Comparison of ENCODE assay signal across 16 cellular contexts in the genomic region with DNA sequence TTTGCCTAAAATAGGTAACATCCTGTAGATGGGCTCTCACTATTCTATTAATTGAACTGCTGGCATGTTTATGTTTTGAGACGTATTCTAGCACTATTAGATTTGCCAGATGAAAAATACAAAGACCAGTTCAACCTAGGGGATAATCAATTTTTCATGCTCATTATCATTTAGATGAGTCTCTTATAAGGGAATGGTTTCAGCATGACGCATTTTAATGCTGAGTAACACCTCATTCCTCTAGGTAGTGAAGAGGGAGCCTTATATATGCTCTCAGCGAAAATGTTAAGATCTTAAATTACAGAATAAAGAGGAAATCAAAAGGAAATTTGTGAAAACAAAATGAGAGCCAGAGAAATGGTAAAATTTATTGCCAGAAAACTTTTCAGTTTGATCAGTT.
DNase-seq lines count a peak whose midpoint lies in the region; ATAC-seq and TF ChIP-seq lines count a peak whose summit lies in the region.
"Had no signal": no experiment of that assay in that cellular context is flagged by ENCODE, and none has a peak within 500 bp of the region (broad histone marks: within the 10 kb centered on the region; RNA-seq: fewer than 3 reads in every experiment).

No MANE protein-coding gene starts in this region.

- no peaks in the 10 kb centered on the region for H3K9me3 Mint-ChIP-seq in nephron
- H3K9me3 Mint-ChIP-seq: CD8-positive, alpha-beta T cell had no signal

- H3K27me3 ChIP-seq in RWPE2 (ENCODE audit: insufficient read depth, poor library complexity, severe bottlenecking) (no peaks in the 10 kb centered on the region), ectodermal cell (ENCODE audit: control insufficient read depth, insufficient read depth, low read length, poor library complexity, severe bottlenecking) (no peaks in the 10 kb centered on the region), tibial nerve (no peaks in the 10 kb centered on the region)
- H3K27me3 ChIP-seq: BLaER1 treated with 17β-estradiol and CSF1 and Interleukin-3, amounts not matched to agents 10 nM and 100 nM had no signal

- no peaks in the 10 kb centered on the region for H3K36me3 ChIP-seq in RWPE2 (ENCODE audit: low read depth)
- no peaks in the 10 kb centered on the region for H3K36me3 ChIP-seq in ectodermal cell (ENCODE audit: control insufficient read depth, insufficient read depth, low read length)
- no peaks in the 10 kb centered on the region for H3K36me3 ChIP-seq in tibial nerve
- H3K36me3 ChIP-seq: BLaER1 treated with 17β-estradiol and CSF1 and Interleukin-3, amounts not matched to agents 10 nM and 100 nM had no signal

- H3K27ac Mint-ChIP-seq in nephron = peak overlapping the region in 2 of 3 experiments; percentile 72 to 92
- H3K27ac Mint-ChIP-seq: CD8-positive, alpha-beta T cell had no signal

- 62 to 89% methylated on average over 2 to 3 of the region's 3 CpGs for WGBS in ectodermal cell, 2 experiments
- 73 to 76% methylated on average over 3 of the region's 3 CpGs for WGBS in tibial nerve, 2 donors

- H3K4me1 Mint-ChIP-seq in nephron = peaks cover 66% of the 10 kb centered on the region

- H3K27ac ChIP-seq in RWPE2 (ENCODE audit: poor library complexity, severe bottlenecking) (no peak overlapping the region), ectodermal cell (ENCODE audit: insufficient read depth, low read depth, low read length, poor library complexity, severe bottlenecking) (peak overlapping the region; percentile 62), tibial nerve (no peak overlapping the region)
- H3K27ac ChIP-seq: BLaER1 treated with 17β-estradiol and CSF1 and Interleukin-3, amounts not matched to agents 10 nM and 100 nM; PC-9; RWPE1 had no signal

- no peaks in the 10 kb centered on the region for H3K36me3 Mint-ChIP-seq in nephron (ENCODE audit: low read depth)
- H3K36me3 Mint-ChIP-seq: CD8-positive, alpha-beta T cell had no signal

- peak; percentile 33 for DNase-seq in EL
- DNase-seq in RWPE2 (ENCODE audit: low spot score) = no peak
- DNase-seq in tibial nerve (ENCODE audit: low spot score in 2 of 2) = no peak
- no peak for DNase-seq in NCI-H1092 (lab: John Stamatoyannopoulos, UW)
- DNase-seq: Calu3; CD8-positive, alpha-beta T cell; NCI-H1436; NCI-H1930; NCI-H226; PC-9 had no signal

- ATAC-seq in RWPE2 (ENCODE audit: low read depth) (peak; percentile 62; the same call in 1 of the 3 replicates), GM21529 (IDR thresholded peaks at IDR 0.05; ENCODE audit: unreplicated experiment) (no peak), HG03342 (IDR thresholded peaks at IDR 0.05; ENCODE audit: unreplicated experiment) (no peak)
- ATAC-seq: CD8-positive, alpha-beta T cell had no signal

- no peak for TF ChIP-seq POLR2A in tibial nerve (IDR thresholded peaks at IDR 0.05)

- no peak overlapping the region for H3K4me3 Mint-ChIP-seq in nephron
- H3K4me3 Mint-ChIP-seq: CD8-positive, alpha-beta T cell had no signal

- no peak for TF ChIP-seq CTCF in RWPE2 (IDR thresholded peaks at IDR 0.05; ENCODE audit: poor library complexity, severe bottlenecking)
- no peak for TF ChIP-seq CTCF in nephron (IDR thresholded peaks at IDR 0.05; ENCODE audit: unreplicated experiment in 3 of 3)
- TF ChIP-seq CTCF in tibial nerve (IDR thresholded peaks at IDR 0.05) = no peak

- H3K27me3 Mint-ChIP-seq in nephron (ENCODE audit: low read depth) = no peaks in the 10 kb centered on the region

- TF ChIP-seq EP300 in tibial nerve (IDR thresholded peaks at IDR 0.05) = no peak

- H3K9me3 ChIP-seq in RWPE2 (ENCODE audit: severe bottlenecking) = no peaks in the 10 kb centered on the region
- H3K9me3 ChIP-seq in ectodermal cell (ENCODE audit: control insufficient read depth, low read length) = no peaks in the 10 kb centered on the region
- no peaks in the 10 kb centered on the region for H3K9me3 ChIP-seq in tibial nerve
- H3K9me3 ChIP-seq: BLaER1 treated with 17β-estradiol and CSF1 and Interleukin-3, amounts not matched to agents 10 nM and 100 nM had no signal

- peaks cover 5% of the 10 kb centered on the region for H3K4me1 ChIP-seq in RWPE2 (ENCODE audit: insufficient read depth, poor library complexity, severe bottlenecking)
- H3K4me1 ChIP-seq in ectodermal cell (ENCODE audit: control insufficient read depth, insufficient read depth, low read length) = peaks cover 41% of the 10 kb centered on the region
- peaks cover 0 to 25% (median 0%) of the 10 kb centered on the region in 4 donors for H3K4me1 ChIP-seq in tibial nerve

- no peak overlapping the region for H3K4me3 ChIP-seq in RWPE2 (ENCODE audit: severe bottlenecking)
- H3K4me3 ChIP-seq in ectodermal cell (ENCODE audit: insufficient read depth, low read depth, low read length) = no peak overlapping the region
- H3K4me3 ChIP-seq in tibial nerve = no peak overlapping the region
- H3K4me3 ChIP-seq: BLaER1 treated with 17β-estradiol and CSF1 and Interleukin-3, amounts not matched to agents 10 nM and 100 nM; PC-9 had no signal
